ENCODE assay signal across 16 cellular contexts in the genomic region with DNA sequence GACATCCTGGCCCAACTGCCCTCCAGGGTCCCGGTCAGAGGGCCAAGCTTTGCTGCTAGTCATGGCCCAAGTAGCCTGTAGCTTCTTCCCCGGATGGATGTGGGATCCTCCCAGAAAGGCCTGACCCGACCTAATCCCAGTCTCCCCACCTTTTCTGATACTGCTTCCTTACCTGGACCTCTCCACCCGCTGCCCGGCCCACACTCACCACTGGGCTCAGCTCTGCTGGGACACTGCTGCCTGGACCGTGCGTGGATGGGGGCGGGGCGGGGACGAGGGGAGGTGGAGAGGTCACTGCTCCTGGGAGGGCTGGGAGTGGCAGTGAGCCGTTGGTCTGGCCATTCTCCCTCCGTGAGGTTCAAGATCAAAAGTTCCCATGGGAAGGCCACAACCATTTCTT.
"Had no signal": no experiment of that assay in that cellular context is flagged by ENCODE, and none has a peak within 500 bp of the region (broad histone marks: within the 10 kb centered on the region; RNA-seq: fewer than 3 reads in every experiment).

No MANE protein-coding gene starts in this region.

- H3K9me3 Mint-ChIP-seq: immature natural killer cell; naive thymus-derived CD8-positive, alpha-beta T cell; stimulated activated naive CD8-positive, alpha-beta T cell treated with anti-CD3 and anti-CD28 coated beads, Interleukin-15, Interleukin-2, amounts not matched to agents 100 ng/mL and 50 ng/mL, for 24 hours had no signal

- DNase-seq: activated CD4-positive, CD25-positive, alpha-beta regulatory T cell treated with anti-CD3 and anti-CD28 coated beads, Interleukin-2, amount 50 U/mL, for 72 hours; activated naive CD4-positive, alpha-beta T cell treated with Interleukin-2 at 50 U/mL for 16 hours; activated T-cell treated with anti-CD3 and anti-CD28 coated beads, Interleukin-2, amount 50 U/mL, for 1 hour; dorsolateral prefrontal cortex; endodermal cell; head of caudate nucleus; immature natural killer cell; mesenchymal stem cell; naive thymus-derived CD8-positive, alpha-beta T cell; nucleus accumbens; stimulated activated CD4-positive, alpha-beta T cell treated with anti-CD3 and anti-CD28 coated beads, Interleukin-4, amount 100 ng/mL, for 24 hours; T1000 had no signal

- H3K27me3 Mint-ChIP-seq: naive thymus-derived CD8-positive, alpha-beta T cell; stimulated activated naive CD8-positive, alpha-beta T cell treated with anti-CD3 and anti-CD28 coated beads, Interleukin-15, Interleukin-2, amounts not matched to agents 100 ng/mL and 50 ng/mL, for 24 hours; type B pancreatic cell had no signal

- FAIRE-seq: frontal cortex had no signal

- H3K27me3 ChIP-seq: dorsolateral prefrontal cortex, SJSA1 had no signal

- H3K36me3 ChIP-seq: SJSA1 had no signal

- H3K36me3 Mint-ChIP-seq: naive thymus-derived CD8-positive, alpha-beta T cell; type B pancreatic cell had no signal

- H3K27ac Mint-ChIP-seq: endodermal cell; stimulated activated naive CD8-positive, alpha-beta T cell treated with anti-CD3 and anti-CD28 coated beads, Interleukin-15, Interleukin-2, amounts not matched to agents 100 ng/mL and 50 ng/mL, for 24 hours; type B pancreatic cell had no signal

- H3K9me3 ChIP-seq: SJSA1 had no signal

- H3K4me3 Mint-ChIP-seq: endodermal cell; naive thymus-derived CD8-positive, alpha-beta T cell; stimulated activated naive CD8-positive, alpha-beta T cell treated with anti-CD3 and anti-CD28 coated beads, Interleukin-15, Interleukin-2, amounts not matched to agents 100 ng/mL and 50 ng/mL, for 24 hours; type B pancreatic cell had no signal

- ATAC-seq: naive thymus-derived CD8-positive, alpha-beta T cell had no signal

- H3K4me3 ChIP-seq: dorsolateral prefrontal cortex, SJSA1 had no signal

- H3K27ac ChIP-seq: dorsolateral prefrontal cortex, SJSA1 had no signal
